1 cellular context compared by ENCODE assay signal in the genomic region with DNA sequence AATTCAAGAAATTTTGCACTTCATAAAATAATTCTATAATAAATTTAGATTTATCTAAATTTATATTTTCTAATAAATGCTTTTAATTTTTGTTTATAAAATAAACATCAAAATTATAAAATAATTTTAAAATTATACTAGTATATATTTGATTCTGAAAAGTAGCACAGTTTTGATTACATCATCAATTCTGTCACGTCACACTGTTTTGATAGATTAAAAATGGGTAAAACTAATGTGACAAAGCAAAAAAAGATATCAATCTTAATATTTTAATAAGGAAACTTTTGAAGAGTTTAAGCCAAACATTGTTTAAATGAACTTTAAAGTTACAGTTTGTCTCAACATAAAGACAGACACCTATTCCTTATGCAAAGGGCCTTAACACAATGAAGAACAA.
TF ChIP-seq lines count a peak whose summit lies in the region.

No MANE protein-coding gene starts in this region.

TF ChIP-seq in K562, 482 proteins besides CTCF, POLR2A, EP300 and RAD21 (continued from another document):
- TF ChIP-seq, protein P1, sequence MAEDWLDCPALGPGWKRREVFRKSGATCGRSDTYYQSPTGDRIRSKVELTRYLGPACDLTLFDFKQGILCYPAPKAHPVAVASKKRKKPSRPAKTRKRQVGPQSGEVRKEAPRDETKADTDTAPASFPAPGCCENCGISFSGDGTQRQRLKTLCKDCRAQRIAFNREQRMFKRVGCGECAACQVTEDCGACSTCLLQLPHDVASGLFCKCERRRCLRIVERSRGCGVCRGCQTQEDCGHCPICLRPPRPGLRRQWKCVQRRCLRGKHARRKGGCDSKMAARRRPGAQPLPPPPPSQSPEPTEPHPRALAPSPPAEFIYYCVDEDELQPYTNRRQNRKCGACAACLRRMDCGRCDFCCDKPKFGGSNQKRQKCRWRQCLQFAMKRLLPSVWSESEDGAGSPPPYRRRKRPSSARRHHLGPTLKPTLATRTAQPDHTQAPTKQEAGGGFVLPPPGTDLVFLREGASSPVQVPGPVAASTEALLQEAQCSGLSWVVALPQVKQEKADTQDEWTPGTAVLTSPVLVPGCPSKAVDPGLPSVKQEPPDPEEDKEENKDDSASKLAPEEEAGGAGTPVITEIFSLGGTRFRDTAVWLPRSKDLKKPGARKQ (CRISPR knock-in tag; IDR thresholded peaks at IDR 0.05) = no peak
- TF ChIP-seq, protein P2, sequence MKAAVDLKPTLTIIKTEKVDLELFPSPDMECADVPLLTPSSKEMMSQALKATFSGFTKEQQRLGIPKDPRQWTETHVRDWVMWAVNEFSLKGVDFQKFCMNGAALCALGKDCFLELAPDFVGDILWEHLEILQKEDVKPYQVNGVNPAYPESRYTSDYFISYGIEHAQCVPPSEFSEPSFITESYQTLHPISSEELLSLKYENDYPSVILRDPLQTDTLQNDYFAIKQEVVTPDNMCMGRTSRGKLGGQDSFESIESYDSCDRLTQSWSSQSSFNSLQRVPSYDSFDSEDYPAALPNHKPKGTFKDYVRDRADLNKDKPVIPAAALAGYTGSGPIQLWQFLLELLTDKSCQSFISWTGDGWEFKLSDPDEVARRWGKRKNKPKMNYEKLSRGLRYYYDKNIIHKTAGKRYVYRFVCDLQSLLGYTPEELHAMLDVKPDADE (conservative IDR thresholded peaks at IDR 0.05; ENCODE audit: control insufficient read depth, low read depth, low read length) = no peak
- TF ChIP-seq MECOM (CRISPR knock-in tag; IDR thresholded peaks at IDR 0.05) = no peak
- TF ChIP-seq LCOR (CRISPR knock-in tag; IDR thresholded peaks at IDR 0.05) = no peak
- no peak for TF ChIP-seq RBM39 (optimal IDR thresholded peaks at IDR 0.05; ENCODE audit: low read depth, low read length)
- TF ChIP-seq, protein P3, sequence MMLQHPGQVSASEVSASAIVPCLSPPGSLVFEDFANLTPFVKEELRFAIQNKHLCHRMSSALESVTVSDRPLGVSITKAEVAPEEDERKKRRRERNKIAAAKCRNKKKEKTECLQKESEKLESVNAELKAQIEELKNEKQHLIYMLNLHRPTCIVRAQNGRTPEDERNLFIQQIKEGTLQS (IDR thresholded peaks at IDR 0.05) = peak; percentile 54; the same call in 1 of the 2 replicates
- TF ChIP-seq, protein P3 (CRISPR knock-in tag; conservative IDR thresholded peaks at IDR 0.05) = no peak
- TF ChIP-seq FOXJ3 (CRISPR knock-in tag; IDR thresholded peaks at IDR 0.05) = no peak
- TF ChIP-seq TRIM28 (IDR thresholded peaks at IDR 0.05) = no peak
- no peak for TF ChIP-seq ZNF444 (CRISPR knock-in tag; IDR thresholded peaks at IDR 0.05)
- TF ChIP-seq, protein P4, sequence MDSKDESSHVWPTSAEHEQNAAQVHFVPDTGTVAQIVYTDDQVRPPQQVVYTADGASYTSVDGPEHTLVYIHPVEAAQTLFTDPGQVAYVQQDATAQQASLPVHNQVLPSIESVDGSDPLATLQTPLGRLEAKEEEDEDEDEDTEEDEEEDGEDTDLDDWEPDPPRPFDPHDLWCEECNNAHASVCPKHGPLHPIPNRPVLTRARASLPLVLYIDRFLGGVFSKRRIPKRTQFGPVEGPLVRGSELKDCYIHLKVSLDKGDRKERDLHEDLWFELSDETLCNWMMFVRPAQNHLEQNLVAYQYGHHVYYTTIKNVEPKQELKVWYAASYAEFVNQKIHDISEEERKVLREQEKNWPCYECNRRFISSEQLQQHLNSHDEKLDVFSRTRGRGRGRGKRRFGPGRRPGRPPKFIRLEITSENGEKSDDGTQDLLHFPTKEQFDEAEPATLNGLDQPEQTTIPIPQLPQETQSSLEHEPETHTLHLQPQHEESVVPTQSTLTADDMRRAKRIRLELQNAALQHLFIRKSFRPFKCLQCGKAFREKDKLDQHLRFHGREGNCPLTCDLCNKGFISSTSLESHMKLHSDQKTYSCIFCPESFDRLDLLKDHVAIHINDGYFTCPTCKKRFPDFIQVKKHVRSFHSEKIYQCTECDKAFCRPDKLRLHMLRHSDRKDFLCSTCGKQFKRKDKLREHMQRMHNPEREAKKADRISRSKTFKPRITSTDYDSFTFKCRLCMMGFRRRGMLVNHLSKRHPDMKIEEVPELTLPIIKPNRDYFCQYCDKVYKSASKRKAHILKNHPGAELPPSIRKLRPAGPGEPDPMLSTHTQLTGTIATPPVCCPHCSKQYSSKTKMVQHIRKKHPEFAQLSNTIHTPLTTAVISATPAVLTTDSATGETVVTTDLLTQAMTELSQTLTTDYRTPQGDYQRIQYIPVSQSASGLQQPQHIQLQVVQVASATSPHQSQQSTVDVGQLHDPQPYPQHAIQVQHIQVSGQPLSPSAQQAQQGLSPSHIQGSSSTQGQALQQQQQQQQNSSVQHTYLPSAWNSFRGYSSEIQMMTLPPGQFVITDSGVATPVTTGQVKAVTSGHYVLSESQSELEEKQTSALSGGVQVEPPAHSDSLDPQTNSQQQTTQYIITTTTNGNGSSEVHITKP (IDR thresholded peaks at IDR 0.05; ENCODE audit: partially characterized antibody) = no peak
